20 cellular contexts compared by ENCODE assay signal in the genomic region with DNA sequence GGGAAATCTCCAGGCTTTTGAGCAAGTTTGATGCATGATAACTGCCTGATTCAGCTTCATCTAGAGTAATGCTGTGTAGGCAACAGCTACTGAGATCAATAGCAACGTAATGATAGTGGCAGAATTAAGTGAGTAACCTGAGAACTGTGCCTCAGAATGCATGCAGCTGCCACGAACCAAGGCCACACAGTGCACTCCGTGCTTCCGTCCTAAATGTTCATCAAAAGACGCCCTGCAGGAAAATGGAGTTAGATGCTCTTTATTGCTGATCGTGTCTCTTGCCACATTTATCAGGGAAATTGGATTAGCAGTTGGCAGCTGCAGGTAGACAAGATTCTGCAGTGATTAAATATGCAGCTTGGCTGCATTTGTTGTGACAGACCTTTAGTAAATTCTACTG.
A peak's percentile ranks its signal among the peaks of the same experiment; 100 is the strongest.
DNase-seq lines count a peak whose midpoint lies in the region; ATAC-seq, FAIRE-seq and TF ChIP-seq lines count a peak whose summit lies in the region.
"Had no signal": no experiment of that assay in that cellular context is flagged by ENCODE, and none has a peak within 500 bp of the region (broad histone marks: within the 10 kb centered on the region; RNA-seq: fewer than 3 reads in every experiment).

No MANE protein-coding gene starts in this region.

- no peak for FAIRE-seq in HepG2 (lab: Jason Lieb, UNC)
- FAIRE-seq: GM19239, small intestine had no signal

- peak; percentile 88 for ATAC-seq in SK-N-SH treated with all-trans-retinoic acid at 6 μM for 48 hours
- ATAC-seq in HepG2 = no peak
- no peak for ATAC-seq in GM18870 (IDR thresholded peaks at IDR 0.05; ENCODE audit: unreplicated experiment)
- ATAC-seq: naive thymus-derived CD4-positive, alpha-beta T cell had no signal

- H3K9me3 ChIP-seq in HepG2 (ENCODE audit: low read length) = no peaks in the 10 kb centered on the region
- H3K9me3 ChIP-seq: Caco-2, SJSA1 had no signal

- H3K27ac ChIP-seq in HepG2 (ENCODE audit: extremely low read length, insufficient read depth, low read length) = no peak overlapping the region
- H3K27ac ChIP-seq: SJSA1 had no signal

- DNase-seq in D341Med (ENCODE audit: low spot score) (peak; percentile 42), NCI-H1105 treated with DMSO at 0.1 percent for 48 hours (lab: John Stamatoyannopoulos, UW) (peak; percentile 83), NCI-H2227 treated with DMSO at 0.1 percent for 48 hours (lab: John Stamatoyannopoulos, UW) (peak; percentile 16), pons (ENCODE audit: low spot score) (no peak), HepG2 (ENCODE audit: low spot score) (no peak), AML-193 (lab: John Stamatoyannopoulos, UW) (no peak)
- DNase-seq: activated CD4-positive, alpha-beta T cell treated with anti-CD3 and anti-CD28 coated beads, Interleukin-2, amount 50 U/mL, for 1 hour; activated naive CD4-positive, alpha-beta T cell treated with anti-CD3 and anti-CD28 coated beads, Interleukin-2, amount 50 U/mL, for 16 hours; Caco-2; cortex of kidney; HFFc6; immature natural killer cell; naive thymus-derived CD4-positive, alpha-beta T cell; posterior cingulate gyrus; small intestine; T1000 had no signal

- no peaks in the 10 kb centered on the region for H3K79me2 ChIP-seq in HepG2 (ENCODE audit: insufficient read depth, low read length)

- no peak overlapping the region for H3K4me3 ChIP-seq in HepG2 (replicated peaks in 1 of 3; ENCODE audit: insufficient read depth in 1 of 3, low read depth in 2 of 3, low read length in 3 of 3)
- H3K4me3 ChIP-seq: SJSA1 had no signal

- no peaks in the 10 kb centered on the region for H3K27me3 ChIP-seq in HepG2 (ENCODE audit: control insufficient read depth in 1 of 2, insufficient read depth in 2 of 2, low read length in 2 of 2)
- H3K27me3 ChIP-seq: SJSA1 had no signal

- H4K20me1 ChIP-seq in HepG2 (ENCODE audit: insufficient read depth, low read length) = no peaks in the 10 kb centered on the region

- intact Hi-C loops in HepG2 (cut with micrococcal nuclease; ENCODE audit: unreplicated experiment) = no loop called here

- TF ChIP-seq EP300 in HepG2 (IDR thresholded peaks at IDR 0.05; ENCODE audit: low read depth in 2 of 2, low read length in 2 of 2) (no peak), HepG2 (CRISPR knock-in tag; IDR thresholded peaks at IDR 0.05; ENCODE audit: borderline replicate concordance) (no peak)

- CTCF ChIA-PET in HepG2 (lab: Yijun Ruan, JAX; ENCODE audit: low intra/inter-chr PET ratio, low total read pairs) = no interaction called here

- no peak for TF ChIP-seq CTCF in HepG2 (CRISPR knock-in tag; IDR thresholded peaks at IDR 0.05)

- BruUV-seq in HepG2 (replicated peaks; lab: Mats Ljungman, UMichigan) = no TSS peak

- no peak for TF ChIP-seq POLR2A in HepG2 (IDR thresholded peaks at IDR 0.05; ENCODE audit: insufficient read depth in 1 of 2, low read depth in 2 of 2, low read length in 2 of 2)

- POLR2A ChIA-PET in HepG2 (lab: Yijun Ruan, JAX) = no interaction called here

- H2AFZ ChIP-seq in HepG2 (ENCODE audit: low read length) = no peak overlapping the region

- no peak for TF ChIP-seq RAD21 in HepG2 (CRISPR knock-in tag; IDR thresholded peaks at IDR 0.05)

- H3K4me2 ChIP-seq in HepG2 (ENCODE audit: low read depth, low read length) = no peak overlapping the region

- no peak overlapping the region for H3K9ac ChIP-seq in HepG2 (ENCODE audit: insufficient read depth, low read depth, low read length)

- in situ Hi-C loops in HepG2 (cut with HindIII; ENCODE audit: extremely low pct_ligation_motif_present, low pct_unique_long_range_greater_than_20kb) = no loop called here

- 7% methylated on average over 5 of the region's 6 CpGs for WGBS in HepG2 (ENCODE audit: low lambda C conversion rate)

- no peaks in the 10 kb centered on the region for H3K4me1 ChIP-seq in HepG2 (ENCODE audit: insufficient read depth, low read length)
- H3K4me1 ChIP-seq: Caco-2, SJSA1 had no signal

- no peaks in the 10 kb centered on the region for H3K36me3 ChIP-seq in HepG2 (replicated peaks in 1 of 2; ENCODE audit: control insufficient read depth in 1 of 2, insufficient read depth in 2 of 2, low read length in 2 of 2)
- H3K36me3 ChIP-seq: SJSA1 had no signal

TF ChIP-seq in SK-N-SH treated with all-trans-retinoic acid at 6 μM for 48 hours, 23 proteins besides CTCF, POLR2A, EP300 and RAD21:
- TF ChIP-seq ESRRG (CRISPR knock-in tag; IDR thresholded peaks at IDR 0.05) = no peak
- no peak for TF ChIP-seq ZNF8 (CRISPR knock-in tag; IDR thresholded peaks at IDR 0.05)
- no peak for TF ChIP-seq RARB (CRISPR knock-in tag; IDR thresholded peaks at IDR 0.05)
- TF ChIP-seq GLIS3 (CRISPR knock-in tag; IDR thresholded peaks at IDR 0.05) = 0 out of 2 replicates have a peak, but pooled peaks have one; percentile 32
- TF ChIP-seq, protein P1, sequence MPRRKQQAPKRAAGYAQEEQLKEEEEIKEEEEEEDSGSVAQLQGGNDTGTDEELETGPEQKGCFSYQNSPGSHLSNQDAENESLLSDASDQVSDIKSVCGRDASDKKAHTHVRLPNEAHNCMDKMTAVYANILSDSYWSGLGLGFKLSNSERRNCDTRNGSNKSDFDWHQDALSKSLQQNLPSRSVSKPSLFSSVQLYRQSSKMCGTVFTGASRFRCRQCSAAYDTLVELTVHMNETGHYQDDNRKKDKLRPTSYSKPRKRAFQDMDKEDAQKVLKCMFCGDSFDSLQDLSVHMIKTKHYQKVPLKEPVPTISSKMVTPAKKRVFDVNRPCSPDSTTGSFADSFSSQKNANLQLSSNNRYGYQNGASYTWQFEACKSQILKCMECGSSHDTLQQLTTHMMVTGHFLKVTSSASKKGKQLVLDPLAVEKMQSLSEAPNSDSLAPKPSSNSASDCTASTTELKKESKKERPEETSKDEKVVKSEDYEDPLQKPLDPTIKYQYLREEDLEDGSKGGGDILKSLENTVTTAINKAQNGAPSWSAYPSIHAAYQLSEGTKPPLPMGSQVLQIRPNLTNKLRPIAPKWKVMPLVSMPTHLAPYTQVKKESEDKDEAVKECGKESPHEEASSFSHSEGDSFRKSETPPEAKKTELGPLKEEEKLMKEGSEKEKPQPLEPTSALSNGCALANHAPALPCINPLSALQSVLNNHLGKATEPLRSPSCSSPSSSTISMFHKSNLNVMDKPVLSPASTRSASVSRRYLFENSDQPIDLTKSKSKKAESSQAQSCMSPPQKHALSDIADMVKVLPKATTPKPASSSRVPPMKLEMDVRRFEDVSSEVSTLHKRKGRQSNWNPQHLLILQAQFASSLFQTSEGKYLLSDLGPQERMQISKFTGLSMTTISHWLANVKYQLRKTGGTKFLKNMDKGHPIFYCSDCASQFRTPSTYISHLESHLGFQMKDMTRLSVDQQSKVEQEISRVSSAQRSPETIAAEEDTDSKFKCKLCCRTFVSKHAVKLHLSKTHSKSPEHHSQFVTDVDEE (CRISPR knock-in tag; IDR thresholded peaks at IDR 0.05) = peak; percentile 72; the same call in 1 of the 2 replicates
TF ChIP-seq in SK-N-SH treated with all-trans-retinoic acid at 6 μM for 48 hours: peak in this region for 2.

TF ChIP-seq in HepG2, 621 proteins besides CTCF, POLR2A, EP300 and RAD21:
- TF ChIP-seq ZNF777 (CRISPR knock-in tag; IDR thresholded peaks at IDR 0.05) (no peak), CBX1 (IDR thresholded peaks at IDR 0.05; ENCODE audit: low read depth) (no peak), SP2 (CRISPR knock-in tag; IDR thresholded peaks at IDR 0.05) (no peak), ZNF143 (CRISPR knock-in tag; IDR thresholded peaks at IDR 0.05) (no peak), ZNF652 (CRISPR knock-in tag; IDR thresholded peaks at IDR 0.05; ENCODE audit: borderline replicate concordance, low read depth) (no peak), FOXA3 (CRISPR knock-in tag; IDR thresholded peaks at IDR 0.05) (no peak), ZNF660 (CRISPR knock-in tag; IDR thresholded peaks at IDR 0.05; ENCODE audit: borderline replicate concordance, low read depth) (no peak), ZNF816 (CRISPR knock-in tag; IDR thresholded peaks at IDR 0.05; ENCODE audit: borderline replicate concordance) (no peak), TAF1 (CRISPR knock-in tag; IDR thresholded peaks at IDR 0.05) (no peak), ZNF614 (CRISPR knock-in tag; IDR thresholded peaks at IDR 0.05; ENCODE audit: borderline replicate concordance) (no peak), ZNF101 (CRISPR knock-in tag; IDR thresholded peaks at IDR 0.05; ENCODE audit: borderline replicate concordance, low read depth) (no peak)
TF ChIP-seq in HepG2: peak in this region for 0.

Comparison
In these comparisons a context has a peak if more than half of its experiments do, and no peak if none do; other contexts are left out.
1. DNase-seq: peak in D341Med (single experiment), NCI-H1105 treated with DMSO at 0.1 percent for 48 hours (single experiment) and NCI-H2227 treated with DMSO at 0.1 percent for 48 hours (single experiment); none in pons (single experiment), HepG2 (single experiment) and AML-193 (0 of 2).